2 cellular contexts compared by ENCODE assay signal in genomic region chr11:70400643-70401042, GRCh38.
TF ChIP-seq lines count a peak whose summit lies in the region.

No MANE protein-coding gene starts in this region.

TF ChIP-seq in A549, 52 proteins besides CTCF, POLR2A, EP300 and RAD21 (continued from another document):
- TF ChIP-seq ELK1 (IDR thresholded peaks at IDR 0.05; ENCODE audit: low read depth, low read length) = no peak
- no peak for TF ChIP-seq HMGXB4 (CRISPR knock-in tag; IDR thresholded peaks at IDR 0.05; ENCODE audit: borderline replicate concordance)
- no peak for TF ChIP-seq KDM1A (IDR thresholded peaks at IDR 0.05; ENCODE audit: low read depth)
- TF ChIP-seq RNF2 (IDR thresholded peaks at IDR 0.05; ENCODE audit: borderline replicate concordance, low read depth) = no peak
- no peak for TF ChIP-seq EHMT2 (IDR thresholded peaks at IDR 0.05; ENCODE audit: low read depth)
- no peak for TF ChIP-seq ZFP36 (IDR thresholded peaks at IDR 0.05; ENCODE audit: borderline replicate concordance, partially characterized antibody)
- no peak for TF ChIP-seq MAFK (IDR thresholded peaks at IDR 0.05; ENCODE audit: partially characterized antibody)
- no peak for TF ChIP-seq ZC3H11A (IDR thresholded peaks at IDR 0.05)

TF ChIP-seq in GM23338, 12 proteins besides CTCF, POLR2A, EP300 and RAD21 (continued from another document):
- TF ChIP-seq ZNF462 (CRISPR knock-in tag; IDR thresholded peaks at IDR 0.05) (no peak), ZNF331 (CRISPR knock-in tag; IDR thresholded peaks at IDR 0.05; ENCODE audit: low read depth) (no peak), EZH2 (IDR thresholded peaks at IDR 0.05; ENCODE audit: low read depth, unreplicated experiment) (no peak)
